Comparison of ENCODE assay signal across 24 cellular contexts in genomic region chr2:174670446-174670845, GRCh38.
DNase-seq lines count a peak whose midpoint lies in the region; ATAC-seq and TF ChIP-seq lines count a peak whose summit lies in the region.
"Had no signal": no experiment of that assay in that cellular context is flagged by ENCODE, and none has a peak within 500 bp of the region (broad histone marks: within the 10 kb centered on the region; RNA-seq: fewer than 3 reads in every experiment).

No MANE protein-coding gene starts in this region.

- no peak overlapping the region for H3K4me3 Mint-ChIP-seq in mesothelial cell of epicardium
- H3K4me3 Mint-ChIP-seq: B cell; CD4-positive, CD25-positive, alpha-beta regulatory T cell; H9; IgD-negative memory B cell had no signal

- ATAC-seq in Right ventricle myocardium superior (ENCODE audit: poor library complexity) = no peak
- ATAC-seq in GM18861 (IDR thresholded peaks at IDR 0.05; ENCODE audit: unreplicated experiment) = no peak

- H3K36me3 ChIP-seq in right atrium auricular region (peaks cover 8% of the 10 kb centered on the region), thyroid gland (no peaks in the 10 kb centered on the region)

- intact Hi-C loops in Right ventricle myocardium superior (cut with DNase I) = no loop called here
- intact Hi-C loops in thyroid gland (cut with DNase I) = no loop called here

- no peaks in the 10 kb centered on the region for H3K27me3 Mint-ChIP-seq in mesothelial cell of epicardium (ENCODE audit: low read depth)
- H3K27me3 Mint-ChIP-seq: B cell; CD4-positive, CD25-positive, alpha-beta regulatory T cell; IgD-negative memory B cell had no signal

- DNase-seq in Right ventricle myocardium superior (peak; percentile 63), right atrium auricular region (ENCODE audit: low spot score) (no peak), mesothelial cell of epicardium (ENCODE audit: low spot score in 2 of 2, unreplicated experiment in 2 of 2) (no peak), thyroid gland (peak; percentile 64 to 66), AG08396 (ENCODE audit: low spot score) (no peak), Kasumi-1 (lab: John Stamatoyannopoulos, UW) (no peak)
- DNase-seq: 8988T; CD4-positive, CD25-positive, alpha-beta regulatory T cell; COR-L47; DMS 273 treated with DMSO at 0.1 percent for 48 hours; DND-41; GDM1; H9; Karpas-422; MG63; NCI-H1048; NCI-H1436 treated with DMSO at 0.1 percent for 48 hours; NCI-H2029; NCI-H345; NCI-H524 treated with DMSO at 0.1 percent for 48 hours had no signal

- H3K4me3 ChIP-seq in right atrium auricular region (no peak overlapping the region), thyroid gland (replicated peaks in 1 of 3) (no peak overlapping the region)
- H3K4me3 ChIP-seq: MG63 had no signal

- no peaks in the 10 kb centered on the region for H3K9me3 ChIP-seq in right atrium auricular region
- no peaks in the 10 kb centered on the region for H3K9me3 ChIP-seq in thyroid gland
- H3K9me3 ChIP-seq: MG63 had no signal

- no peak for TF ChIP-seq CTCF in right atrium auricular region (IDR thresholded peaks at IDR 0.05)
- no peak for TF ChIP-seq CTCF in mesothelial cell of epicardium (IDR thresholded peaks at IDR 0.05; ENCODE audit: unreplicated experiment)
- TF ChIP-seq CTCF in thyroid gland (IDR thresholded peaks at IDR 0.05) = no peak

- no peaks in the 10 kb centered on the region for H3K27me3 ChIP-seq in right atrium auricular region
- no peaks in the 10 kb centered on the region for H3K27me3 ChIP-seq in thyroid gland
- H3K27me3 ChIP-seq: MG63 had no signal

- peaks cover 26% of the 10 kb centered on the region for H3K4me1 Mint-ChIP-seq in mesothelial cell of epicardium

- TF ChIP-seq POLR2A in thyroid gland (IDR thresholded peaks at IDR 0.05) = no peak

- peaks cover 0 to 26% of the 10 kb centered on the region in 2 donors for H3K4me1 ChIP-seq in right atrium auricular region
- peaks cover 0 to 18% of the 10 kb centered on the region in 2 donors for H3K4me1 ChIP-seq in thyroid gland

- no peak overlapping the region for H3K27ac ChIP-seq in right atrium auricular region
- peak overlapping the region; percentile 34 for H3K27ac ChIP-seq in cingulate gyrus (ENCODE audit: low read depth, low read length)
- no peak overlapping the region for H3K27ac ChIP-seq in thyroid gland

- H3K27ac Mint-ChIP-seq in mesothelial cell of epicardium = peak overlapping the region; percentile 25
- H3K27ac Mint-ChIP-seq: B cell, H9, IgD-negative memory B cell had no signal

- peaks cover 20% of the 10 kb centered on the region for H3K9me3 Mint-ChIP-seq in mesothelial cell of epicardium

- 49 to 53% methylated on average over 4 of the region's 4 CpGs for WGBS in thyroid gland, 2 donors

- H3K36me3 Mint-ChIP-seq in mesothelial cell of epicardium = peaks cover 21% of the 10 kb centered on the region

Comparison
In these comparisons a context has a peak if more than half of its experiments do, and no peak if none do; other contexts are left out.
1. DNase-seq: peak in Right ventricle myocardium superior (single experiment) and thyroid gland (2 of 2); none in right atrium auricular region (single experiment), mesothelial cell of epicardium (0 of 2), AG08396 (single experiment) and Kasumi-1 (0 of 2).